Comparison of ENCODE assay signal across 2 cellular contexts in genomic region chr1:160579216-160579701, GRCh38.
TF ChIP-seq lines count a peak whose summit lies in the region.

Gene CD84, minus strand, starts transcription at chr1:160579496. Its CDS starts 59 bp downstream, at chr1:160579437.

TF ChIP-seq in liver, 16 proteins besides CTCF, POLR2A, EP300 and RAD21 (continued from another document):
- TF ChIP-seq ZBTB33 (IDR thresholded peaks at IDR 0.05) (no peak), TAF1 (conservative IDR thresholded peaks at IDR 0.05) (no peak), FOXA1 (IDR thresholded peaks at IDR 0.05) (no peak), YY1 (IDR thresholded peaks at IDR 0.05) (no peak), RXRA (IDR thresholded peaks at IDR 0.05) (no peak), NR2F2 (IDR thresholded peaks at IDR 0.05) (no peak), EGR1 (IDR thresholded peaks at IDR 0.05; ENCODE audit: low read depth in 2 of 2) (no peak), MAX (IDR thresholded peaks at IDR 0.05) (no peak), GABPA (IDR thresholded peaks at IDR 0.05 in 1 of 2, conservative IDR thresholded peaks at IDR 0.05 in 1 of 2) (no peak), HNF4A (conservative IDR thresholded peaks at IDR 0.05) (no peak), SP1 (IDR thresholded peaks at IDR 0.05) (no peak), ATF3 (IDR thresholded peaks at IDR 0.05) (no peak), REST (IDR thresholded peaks at IDR 0.05) (no peak), HNF4G (IDR thresholded peaks at IDR 0.05) (no peak), FOXA2 (IDR thresholded peaks at IDR 0.05) (no peak)

TF ChIP-seq in HepG2, 621 proteins besides CTCF, POLR2A, EP300 and RAD21 (continued from another document):
- TF ChIP-seq TFAP4 (IDR thresholded peaks at IDR 0.05; ENCODE audit: borderline replicate concordance, low read depth) (no peak), ZBTB40 (IDR thresholded peaks at IDR 0.05) (no peak), ZBTB40 (CRISPR knock-in tag; IDR thresholded peaks at IDR 0.05) (no peak), HNRNPK (IDR thresholded peaks at IDR 0.05; ENCODE audit: low read depth, low read length, poor library complexity, severe bottlenecking) (no peak)
